12 cellular contexts compared by ENCODE assay signal in the genomic region with DNA sequence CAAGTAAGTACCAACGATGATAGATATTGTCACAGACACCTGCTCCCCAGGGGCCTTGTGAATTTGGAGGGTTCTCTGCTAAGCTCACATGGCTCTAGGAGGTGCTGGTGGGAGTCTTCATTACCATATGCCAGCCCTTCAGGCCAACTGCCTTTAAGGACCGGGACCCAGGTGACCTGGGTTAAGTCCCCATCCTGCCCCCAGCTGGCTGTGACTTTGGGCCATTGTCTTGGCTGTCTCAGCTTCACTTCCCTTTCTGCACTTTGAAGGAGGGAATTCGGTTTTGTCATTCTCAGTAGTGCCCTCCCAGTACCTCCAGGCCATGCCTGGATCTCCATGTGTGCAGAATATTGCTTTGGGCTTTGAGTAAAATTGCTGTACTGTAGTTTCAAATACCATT.
DNase-seq lines count a peak whose midpoint lies in the region; ATAC-seq and TF ChIP-seq lines count a peak whose summit lies in the region.
"Had no signal": no experiment of that assay in that cellular context is flagged by ENCODE, and none has a peak within 500 bp of the region (broad histone marks: within the 10 kb centered on the region; RNA-seq: fewer than 3 reads in every experiment).

No MANE protein-coding gene starts in this region.

- no peak overlapping the region for H3K14ac ChIP-seq in IMR-90 (replicated peaks; ENCODE audit: low read depth, low read length)

- H3K9me3 Mint-ChIP-seq in activated CD4-positive, alpha-beta T cell treated with anti-CD3 and anti-CD28 coated beads for 36 hours (ENCODE audit: low read depth), result no peaks in the 10 kb centered on the region
- no peaks in the 10 kb centered on the region for H3K9me3 Mint-ChIP-seq in activated naive CD8-positive, alpha-beta T cell treated with anti-CD3 and anti-CD28 coated beads, Interleukin-2, amount 10 ng/mL, durations not matched to agents 7 days and 5 days

- no peak overlapping the region for H4K91ac ChIP-seq in IMR-90 (ENCODE audit: insufficient read depth, low read depth, low read length)

- H3K27ac Mint-ChIP-seq in activated CD4-positive, alpha-beta T cell treated with anti-CD3 and anti-CD28 coated beads for 36 hours, result peak overlapping the region; percentile 97
- peak overlapping the region; percentile 36 for H3K27ac Mint-ChIP-seq in activated naive CD8-positive, alpha-beta T cell treated with anti-CD3 and anti-CD28 coated beads, Interleukin-2, amount 10 ng/mL, durations not matched to agents 7 days and 5 days

- H3K18ac ChIP-seq in IMR-90 (ENCODE audit: low read depth, low read length), result no peak overlapping the region

- no peak overlapping the region for H3K56ac ChIP-seq in IMR-90 (ENCODE audit: extremely low read depth, insufficient read depth, low read length)

- H3K36me3 ChIP-seq in IMR-90 (ENCODE audit: control insufficient read depth, insufficient read depth, low read length) (peaks cover 42% of the 10 kb centered on the region), neutrophil (peaks cover 31% of the 10 kb centered on the region)

- DNase-seq in activated CD4-positive, alpha-beta T cell treated with anti-CD3 and anti-CD28 coated beads for 36 hours, result no peak
- no peak for DNase-seq in activated CD4-positive, alpha-beta T cell treated with anti-CD3 and anti-CD28 coated beads, Interleukin-2, amount 50 U/mL, for 4 hours
- DNase-seq in IMR-90 (no peak), foreskin keratinocyte (no peak), kidney tubule cell (ENCODE audit: low spot score) (no peak)
- DNase-seq in activated naive CD8-positive, alpha-beta T cell treated with anti-CD3 and anti-CD28 coated beads, Interleukin-2, amount 10 ng/mL, durations not matched to agents 7 days and 5 days, result no peak
- DNase-seq: activated CD4-positive, CD25-positive, alpha-beta regulatory T cell; NCI-H226; SHP77; stimulated activated CD4-positive, alpha-beta T cell treated with anti-CD3 and anti-CD28 coated beads, Interleukin-2, amount 100 ng/mL, for 48 hours had no signal

- no peaks in the 10 kb centered on the region for H3K27me3 ChIP-seq in IMR-90 (ENCODE audit: control insufficient read depth, insufficient read depth, low read length)
- no peaks in the 10 kb centered on the region for H3K27me3 ChIP-seq in neutrophil
- no peaks in the 10 kb centered on the region for H3K27me3 ChIP-seq in foreskin keratinocyte

- H2BK5ac ChIP-seq in IMR-90 (ENCODE audit: low read depth, low read length, poor library complexity, severe bottlenecking), result no peak overlapping the region

- peak overlapping the region; percentile 2 for H2AK9ac ChIP-seq in IMR-90 (replicated peaks; ENCODE audit: low read depth, low read length, poor library complexity)

- H4K8ac ChIP-seq in IMR-90 (ENCODE audit: low read depth in 2 of 2, low read length in 2 of 2), result no peak overlapping the region

- no peak for TF ChIP-seq RAD21 in IMR-90 (IDR thresholded peaks at IDR 0.05; ENCODE audit: low read length)

- no peak overlapping the region for H3K4me2 ChIP-seq in IMR-90 (ENCODE audit: low read depth, low read length)

- no CpG with 5 or more reads among the region's 3 CpGs for WGBS in IMR-90 (ENCODE audit: extremely low coverage in 2 of 2, insufficient read length in 1 of 2), 2 experiments

- H4K20me1 ChIP-seq in IMR-90 (ENCODE audit: insufficient read depth, low read length), result peaks cover 30% of the 10 kb centered on the region

- peaks cover 60% of the 10 kb centered on the region for H3K36me3 Mint-ChIP-seq in activated CD4-positive, alpha-beta T cell treated with anti-CD3 and anti-CD28 coated beads for 36 hours (ENCODE audit: low read depth)
- peaks cover 23% of the 10 kb centered on the region for H3K36me3 Mint-ChIP-seq in activated naive CD8-positive, alpha-beta T cell treated with anti-CD3 and anti-CD28 coated beads, Interleukin-2, amount 10 ng/mL, durations not matched to agents 7 days and 5 days

- H3K9me1 ChIP-seq in IMR-90 (ENCODE audit: insufficient read depth, low read length), result peaks cover 25% of the 10 kb centered on the region

- peaks cover 8% of the 10 kb centered on the region for H3K4me1 ChIP-seq in IMR-90 (ENCODE audit: control insufficient read depth, insufficient read depth, low read length)
- H3K4me1 ChIP-seq in neutrophil (ENCODE audit: control insufficient read depth in 1 of 2, insufficient read depth in 1 of 2, low read depth in 1 of 2, low read length in 1 of 2), result peaks cover 80 to 90% of the 10 kb centered on the region in 2 experiments
- peaks cover 24% of the 10 kb centered on the region for H3K4me1 ChIP-seq in foreskin keratinocyte

- no TSS peak for BruUV-seq in IMR-90 (replicated peaks; lab: Mats Ljungman, UMichigan)

- POLR2A ChIA-PET in activated CD4-positive, alpha-beta T cell treated with anti-CD3 and anti-CD28 coated beads for 36 hours (lab: Charles Lee), result interaction anchor here (0.7 kb wide), 1 partner anchor 156 kb away, joined by 4 read pairs; no protein-coding TSS in a partner anchor
- POLR2A ChIA-PET in IMR-90 (lab: Charles Lee; ENCODE audit: unreplicated experiment), result no interaction called here
- POLR2A ChIA-PET in activated naive CD8-positive, alpha-beta T cell treated with anti-CD3 and anti-CD28 coated beads, Interleukin-2, amount 10 ng/mL, durations not matched to agents 7 days and 5 days (lab: Charles Lee), result no interaction called here

- H3K4me3 ChIP-seq in IMR-90 (ENCODE audit: insufficient read depth, low read depth, low read length) (no peak overlapping the region), neutrophil (ENCODE audit: low read depth in 1 of 2, low read length in 1 of 2) (peak overlapping the region; percentile 2 to 50)

- no peaks in the 10 kb centered on the region for H3K27me3 Mint-ChIP-seq in activated CD4-positive, alpha-beta T cell treated with anti-CD3 and anti-CD28 coated beads for 36 hours
- no peaks in the 10 kb centered on the region for H3K27me3 Mint-ChIP-seq in activated naive CD8-positive, alpha-beta T cell treated with anti-CD3 and anti-CD28 coated beads, Interleukin-2, amount 10 ng/mL, durations not matched to agents 7 days and 5 days

- TF ChIP-seq CTCF in IMR-90 (conservative IDR thresholded peaks at IDR 0.05; ENCODE audit: low read depth, low read length) (no peak), neutrophil (IDR thresholded peaks at IDR 0.05) (no peak), foreskin keratinocyte (conservative IDR thresholded peaks at IDR 0.05) (no peak)

- H3K4me3 Mint-ChIP-seq in activated CD4-positive, alpha-beta T cell treated with anti-CD3 and anti-CD28 coated beads for 36 hours, result no peak overlapping the region
- H3K4me3 Mint-ChIP-seq in activated naive CD8-positive, alpha-beta T cell treated with anti-CD3 and anti-CD28 coated beads, Interleukin-2, amount 10 ng/mL, durations not matched to agents 7 days and 5 days, result no peak overlapping the region

- CTCF ChIA-PET in activated CD4-positive, alpha-beta T cell treated with anti-CD3 and anti-CD28 coated beads for 36 hours (lab: Charles Lee), result interaction anchor here (1.1 to 2.5 kb wide), 3 partner anchors 12 to 126 kb away, joined by 4 to 12 read pairs (median 6); no protein-coding TSS in a partner anchor
- CTCF ChIA-PET in IMR-90 (lab: Yijun Ruan, JAX), result no interaction called here

- in situ Hi-C loops in IMR-90 (cut with MboI; ENCODE audit: low sequenced_read_pairs), result no loop called here

- no peak overlapping the region for H2BK15ac ChIP-seq in IMR-90 (ENCODE audit: low read depth, low read length)

- H3K79me1 ChIP-seq in IMR-90 (ENCODE audit: low read depth in 1 of 2, low read length in 2 of 2), result peaks cover 48 to 70% of the 10 kb centered on the region in 2 experiments

- no peak overlapping the region for H3K9ac ChIP-seq in IMR-90 (ENCODE audit: low read depth, low read length)

- ATAC-seq in activated CD4-positive, alpha-beta T cell treated with anti-CD3 and anti-CD28 coated beads for 36 hours, result no peak
- ATAC-seq in IMR-90 (ENCODE audit: low read depth) (no peak), foreskin keratinocyte (no peak), HG03521 (IDR thresholded peaks at IDR 0.05; ENCODE audit: unreplicated experiment) (no peak)
- no peak for ATAC-seq in activated naive CD8-positive, alpha-beta T cell treated with anti-CD3 and anti-CD28 coated beads, Interleukin-2, amount 10 ng/mL, durations not matched to agents 7 days and 5 days (ENCODE audit: low read depth)

- intact Hi-C loops in activated CD4-positive, alpha-beta T cell treated with anti-CD3 and anti-CD28 coated beads for 36 hours (cut with DNase I, micrococcal nuclease), result loop anchor here in 1 of 2 experiments (10.0 kb wide), 1 partner anchor 752 kb away; the partner anchor contains the start of gene SEC61A1
- intact Hi-C loops in IMR-90 (cut with micrococcal nuclease), result no loop called here

- dilution Hi-C loops in IMR-90 (cut with HindIII; ENCODE audit: low sequenced_read_pairs, unreplicated experiment), result no loop called here

- H4K5ac ChIP-seq in IMR-90 (ENCODE audit: low read depth, low read length), result no peak overlapping the region

- H3K4me1 Mint-ChIP-seq in activated CD4-positive, alpha-beta T cell treated with anti-CD3 and anti-CD28 coated beads for 36 hours, result peaks cover 63% of the 10 kb centered on the region
- H3K4me1 Mint-ChIP-seq in activated naive CD8-positive, alpha-beta T cell treated with anti-CD3 and anti-CD28 coated beads, Interleukin-2, amount 10 ng/mL, durations not matched to agents 7 days and 5 days, result peaks cover 41% of the 10 kb centered on the region

- H3K9me3 ChIP-seq in IMR-90 (ENCODE audit: control insufficient read depth, insufficient read depth, low read length) (no peaks in the 10 kb centered on the region), neutrophil (no peaks in the 10 kb centered on the region)

- no peak overlapping the region for H2AK5ac ChIP-seq in IMR-90 (ENCODE audit: low read depth, low read length)

- H3K27ac ChIP-seq in IMR-90 (ENCODE audit: insufficient read depth, low read length) (no peak overlapping the region), neutrophil (peak overlapping the region; percentile 94), foreskin keratinocyte (no peak overlapping the region)

- no peak overlapping the region for H2BK120ac ChIP-seq in IMR-90 (ENCODE audit: low read depth, low read length)

- no peak for TF ChIP-seq POLR2A in IMR-90 (IDR thresholded peaks at IDR 0.05; ENCODE audit: low read depth, low read length)

- no peak overlapping the region for H2BK20ac ChIP-seq in IMR-90 (ENCODE audit: low read depth, low read length)

- no peak overlapping the region for H2AFZ ChIP-seq in IMR-90 (replicated peaks; ENCODE audit: low read length, poor library complexity)

- H3K23ac ChIP-seq in IMR-90 (ENCODE audit: low read depth, low read length), result no peak overlapping the region

- no peak overlapping the region for H3K4ac ChIP-seq in IMR-90 (ENCODE audit: low read depth, low read length)

TF ChIP-seq in IMR-90, 13 proteins besides CTCF, POLR2A, EP300 and RAD21 (continues in another document):
- no peak for TF ChIP-seq MXI1 (IDR thresholded peaks at IDR 0.05; ENCODE audit: borderline replicate concordance, low read depth, low read length)
- no peak for TF ChIP-seq SMC3 (IDR thresholded peaks at IDR 0.05; ENCODE audit: low read depth, low read length)
- no peak for TF ChIP-seq CHD1 (IDR thresholded peaks at IDR 0.05; ENCODE audit: low read depth, low read length)
- TF ChIP-seq RFX5 (IDR thresholded peaks at IDR 0.05; ENCODE audit: low read depth, low read length), result no peak
